1 cellular context compared by ENCODE assay signal in the genomic region with DNA sequence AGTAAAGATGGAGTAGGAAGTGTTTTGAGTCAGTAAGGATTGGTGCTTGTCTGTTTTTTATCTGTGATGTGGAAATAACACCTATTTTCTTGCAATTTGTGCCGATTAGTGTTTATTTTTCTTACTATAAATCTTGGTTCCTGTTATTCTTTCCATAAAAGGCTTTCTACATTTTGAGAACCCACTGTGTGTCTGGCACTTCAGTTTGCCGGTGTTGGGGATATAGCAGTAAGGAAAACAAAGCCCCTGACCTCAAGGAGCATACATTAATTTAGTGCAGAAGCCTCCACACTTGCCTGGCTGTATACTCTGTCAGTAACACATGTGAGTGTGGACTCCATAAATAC.
TF ChIP-seq lines count a peak whose summit lies in the region.

No MANE protein-coding gene starts in this region.

TF ChIP-seq in IMR-90, 13 proteins besides CTCF, POLR2A, EP300 and RAD21:
- no peak for TF ChIP-seq NFE2L2 (IDR thresholded peaks at IDR 0.05; ENCODE audit: low read depth, low read length)
- no peak for TF ChIP-seq CHD1 (IDR thresholded peaks at IDR 0.05; ENCODE audit: low read depth, low read length)
- TF ChIP-seq MAFK (IDR thresholded peaks at IDR 0.05; ENCODE audit: low read depth, low read length): no peak
- no peak for TF ChIP-seq RCOR1 (IDR thresholded peaks at IDR 0.05; ENCODE audit: insufficient replicate concordance, low read length)
- TF ChIP-seq RFX5 (IDR thresholded peaks at IDR 0.05; ENCODE audit: low read depth, low read length): no peak
TF ChIP-seq in IMR-90: peak in this region for 0.
